ENCODE assay signal across 8 cellular contexts in genomic region chr16:379961-380836, GRCh38. TPM values are rescaled to one million over a fixed set of nuclear protein-coding genes. Genes with fewer than 3 reads are reported as not detected.
A peak's percentile ranks its signal among the peaks of the same experiment; 100 is the strongest.
DNase-seq lines count a peak whose midpoint lies in the region; ATAC-seq and TF ChIP-seq lines count a peak whose summit lies in the region.

No MANE protein-coding gene starts in this region.

- DNase-seq in SJCRH30 (no peak), esophagus squamous epithelium (lab: John Stamatoyannopoulos, UW) (no peak), progenitor cell of endocrine pancreas (ENCODE audit: low spot score, unreplicated experiment) (no peak), EL (no peak), A172 (ENCODE audit: low spot score) (no peak)

- peak overlapping the region; percentile 70 for H3K4me3 Mint-ChIP-seq in progenitor cell of endocrine pancreas (ENCODE audit: low read depth)

- H3K27me3 ChIP-seq in SJCRH30 (no peaks in the 10 kb centered on the region), esophagus squamous epithelium (no peaks in the 10 kb centered on the region)

- H3K36me3 ChIP-seq in SJCRH30: peaks cover 3% of the 10 kb centered on the region; the same call in 1 of the 2 replicates
- H3K36me3 ChIP-seq in esophagus squamous epithelium: peaks cover 0 to 28% (median 6%) of the 10 kb centered on the region in 3 donors

- H3K27ac Mint-ChIP-seq in progenitor cell of endocrine pancreas: peak overlapping the region; percentile 85

- no peaks in the 10 kb centered on the region for H3K9me3 Mint-ChIP-seq in progenitor cell of endocrine pancreas (ENCODE audit: low read depth)

- H3K4me3 ChIP-seq in GM08714 (ENCODE audit: low read length) (peak overlapping the region; percentile 79), SJCRH30 (peak overlapping the region; percentile 69), esophagus squamous epithelium (peak overlapping the region; percentile 65 to 100 (median 94))

- no peaks in the 10 kb centered on the region for H3K27me3 Mint-ChIP-seq in progenitor cell of endocrine pancreas

- no peak overlapping the region for H3K27ac ChIP-seq in SJCRH30
- H3K27ac ChIP-seq in esophagus squamous epithelium: peak overlapping the region in 2 of 4 donors; percentile 91

- intact Hi-C loops in esophagus squamous epithelium (cut with DNase I): no loop called here

- H3K4me1 ChIP-seq in SJCRH30 (peaks cover 5% of the 10 kb centered on the region), esophagus squamous epithelium (peaks cover 30 to 59% (median 42%) of the 10 kb centered on the region in 3 donors)

- TF ChIP-seq POLR2A in esophagus squamous epithelium (IDR thresholded peaks at IDR 0.05): no peak

- no peak for ATAC-seq in GM18498 (IDR thresholded peaks at IDR 0.05; ENCODE audit: unreplicated experiment)
- ATAC-seq in GM18520 (IDR thresholded peaks at IDR 0.05; ENCODE audit: unreplicated experiment): no peak

- H3K4me1 Mint-ChIP-seq in progenitor cell of endocrine pancreas (ENCODE audit: low read depth): peaks cover 26% of the 10 kb centered on the region

- no peaks in the 10 kb centered on the region for H3K36me3 Mint-ChIP-seq in progenitor cell of endocrine pancreas (ENCODE audit: insufficient read depth)

- no peaks in the 10 kb centered on the region for H3K9me3 ChIP-seq in SJCRH30 (replicated peaks)
- no peaks in the 10 kb centered on the region for H3K9me3 ChIP-seq in esophagus squamous epithelium

- WGBS in esophagus squamous epithelium, 2 donors: 74 to 77% methylated on average over 15 to 16 of the region's 29 CpGs

- TF ChIP-seq CTCF in esophagus squamous epithelium (IDR thresholded peaks at IDR 0.05): no peak
- TF ChIP-seq CTCF in progenitor cell of endocrine pancreas (IDR thresholded peaks at IDR 0.05; ENCODE audit: unreplicated experiment): no peak

RNA-seq across cellular contexts. Expression of gene PGAP6, which starts 1.6 kb away (rescaled TPM):
- 25.6 and 27.5 TPM in 2 replicates for total RNA-seq in SJCRH30 (2014; rRNA removed; shearing (Covaris generic))
- total RNA-seq in esophagus squamous epithelium (10 to 100 TPM; 23.5 to 31.7 (median 27.6) TPM), progenitor cell of endocrine pancreas (92.7 and 92.9 TPM in 2 replicates)
- total RNA-seq in A172 (2014; rRNA removed; shearing (Covaris generic)): 46.6 and 58.5 TPM in 2 replicates

RNA-seq across cellular contexts. Expression of gene MRPL28, which starts 9.9 kb away (rescaled TPM):
- total RNA-seq in SJCRH30 (2014; rRNA removed; shearing (Covaris generic)): 81.4 and 96.8 TPM in 2 replicates
- total RNA-seq in esophagus squamous epithelium: 10 to 100 TPM; 57.9 to 68.2 (median 63.0) TPM
- total RNA-seq in progenitor cell of endocrine pancreas: 82.7 and 85.3 TPM in 2 replicates
- total RNA-seq in A172 (2014; rRNA removed; shearing (Covaris generic)): 234 and 252 TPM in 2 replicates

RNA-seq across cellular contexts. Expression of gene NME4, which starts 16.8 kb away (rescaled TPM):
- total RNA-seq in SJCRH30 (2014; rRNA removed; shearing (Covaris generic)): 140 and 149 TPM in 2 replicates
- 10 to 100 TPM; 20.7 to 48.3 (median 25.3) TPM for total RNA-seq in esophagus squamous epithelium
- total RNA-seq in progenitor cell of endocrine pancreas: 151 and 154 TPM in 2 replicates
- 161 and 179 TPM in 2 replicates for total RNA-seq in A172 (2014; rRNA removed; shearing (Covaris generic))

RNA-seq across cellular contexts. Expression of gene DECR2, which starts 21.5 kb away (rescaled TPM):
- 4.8 and 5.7 TPM in 2 replicates for total RNA-seq in SJCRH30 (2014; rRNA removed; shearing (Covaris generic))
- total RNA-seq in esophagus squamous epithelium (10 to 100 TPM; 13.6 to 19.6 (median 17.0) TPM), progenitor cell of endocrine pancreas (39.4 and 41.3 TPM in 2 replicates)
- total RNA-seq in A172 (2014; rRNA removed; shearing (Covaris generic)): 8.1 and 12.5 TPM in 2 replicates

RNA-seq across cellular contexts. Expression of gene AXIN1, which starts 27.7 kb away (rescaled TPM):
- 20.9 and 21.1 TPM in 2 replicates for total RNA-seq in SJCRH30 (2014; rRNA removed; shearing (Covaris generic))
- total RNA-seq in esophagus squamous epithelium (10 to 100 TPM; 17.8 to 32.2 (median 22.2) TPM), progenitor cell of endocrine pancreas (33.6 and 34.4 TPM in 2 replicates)
- total RNA-seq in A172 (2014; rRNA removed; shearing (Covaris generic)): 39.0 and 50.5 TPM in 2 replicates
